20 cellular contexts compared by ENCODE assay signal in the genomic region with DNA sequence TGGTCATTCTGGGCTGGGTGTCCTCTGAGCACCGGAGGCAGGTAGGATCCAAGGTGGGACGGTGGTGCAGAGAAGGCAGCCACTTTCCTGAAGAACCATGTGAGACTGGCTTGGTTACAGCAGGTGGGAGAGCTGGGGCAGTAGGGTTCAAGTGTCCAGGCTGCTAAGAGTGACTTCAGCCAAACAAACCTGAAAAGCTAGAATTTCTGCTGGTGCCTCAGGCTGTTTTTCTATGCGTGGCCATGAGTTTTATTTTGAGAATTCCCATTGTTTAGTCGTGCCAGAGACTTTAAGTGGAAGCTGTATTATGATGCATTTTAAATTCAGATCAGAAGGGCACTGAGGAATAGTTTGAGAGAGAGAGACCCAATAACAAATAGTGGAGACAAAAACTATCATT. TPM values are rescaled to one million over a fixed set of nuclear protein-coding genes. Genes with fewer than 3 reads are reported as not detected.
DNase-seq lines count a peak whose midpoint lies in the region; ATAC-seq and TF ChIP-seq lines count a peak whose summit lies in the region.
"Had no signal": no experiment of that assay in that cellular context is flagged by ENCODE, and none has a peak within 500 bp of the region (broad histone marks: within the 10 kb centered on the region; RNA-seq: fewer than 3 reads in every experiment).

No MANE protein-coding gene starts in this region.

- H3K4me1 Mint-ChIP-seq in T-helper 17 cell (peaks cover 12% of the 10 kb centered on the region), type B pancreatic cell (ENCODE audit: unreplicated experiment) (peaks cover 21% of the 10 kb centered on the region)

- peaks cover 4% of the 10 kb centered on the region for H3K36me3 Mint-ChIP-seq in T-helper 17 cell (ENCODE audit: low read depth)
- peaks cover 16% of the 10 kb centered on the region for H3K36me3 Mint-ChIP-seq in type B pancreatic cell

- no peak overlapping the region for H3K4me3 Mint-ChIP-seq in T-helper 17 cell
- peak overlapping the region; percentile 72 for H3K4me3 Mint-ChIP-seq in type B pancreatic cell
- H3K4me3 Mint-ChIP-seq: stimulated activated naive B cell treated with anti-CD40 and anti-IgM and Interleukin-4, amounts not matched to agents 10 μg/mL and 1 μg/mL and 100 μg/mL, for 72 hours had no signal

- H3K36me3 ChIP-seq in heart right ventricle: no peaks in the 10 kb centered on the region
- no peaks in the 10 kb centered on the region for H3K36me3 ChIP-seq in left lung
- H3K36me3 ChIP-seq: neutrophil had no signal

- DNase-seq in heart right ventricle (no peak), left cardiac atrium (no peak), T-helper 17 cell (no peak), left lung (no peak), type B pancreatic cell (ENCODE audit: extremely low spot score, unreplicated experiment) (no peak)
- DNase-seq: activated CD4-positive, alpha-beta T cell treated with anti-CD3 and anti-CD28 coated beads for 1 hour; cerebellar nuclear complex; effector memory CD4-positive, alpha-beta T cell; kidney; NCI-H1930; NCI-H510A; SHP77; stimulated activated naive B cell treated with anti-CD40 and anti-IgM and Interleukin-4, amounts not matched to agents 10 μg/mL and 1 μg/mL and 100 μg/mL, for 72 hours; T-helper 2 cell had no signal

- H3K27me3 Mint-ChIP-seq in T-helper 17 cell: no peaks in the 10 kb centered on the region
- no peaks in the 10 kb centered on the region for H3K27me3 Mint-ChIP-seq in type B pancreatic cell
- H3K27me3 Mint-ChIP-seq: stimulated activated naive B cell treated with anti-CD40 and anti-IgM and Interleukin-4, amounts not matched to agents 10 μg/mL and 1 μg/mL and 100 μg/mL, for 72 hours had no signal

- peak overlapping the region in 6 of 10 donors; percentile 5 to 58 (median 36) for H3K27ac ChIP-seq in heart right ventricle
- peak overlapping the region; percentile 65 to 68 for H3K27ac ChIP-seq in left lung
- H3K27ac ChIP-seq: HL-60, neutrophil had no signal

- H3K9me3 ChIP-seq in heart right ventricle (no peaks in the 10 kb centered on the region), T-helper 17 cell (ENCODE audit: control insufficient read depth, low read length, poor library complexity, severe bottlenecking) (no peaks in the 10 kb centered on the region), left lung (no peaks in the 10 kb centered on the region)
- H3K9me3 ChIP-seq: neutrophil had no signal

- peak overlapping the region; percentile 39 for H3K27ac Mint-ChIP-seq in T-helper 17 cell
- H3K27ac Mint-ChIP-seq in type B pancreatic cell: peak overlapping the region; percentile 75
- H3K27ac Mint-ChIP-seq: activated T-helper 2 cell treated with anti-CD3 and anti-CD28 coated beads, Interferon-gamma antibody, Interleukin-2, Interleukin-4, amounts not matched to agents 10 μg/mL and 5 μg/mL and 100 μg/mL, durations not matched to agents 14 hours and 24 hours and 36 hours; stimulated activated naive B cell treated with anti-CD40 and anti-IgM and Interleukin-4, amounts not matched to agents 10 μg/mL and 1 μg/mL and 100 μg/mL, for 72 hours had no signal

- intact Hi-C loops in heart right ventricle (cut with DNase I): no loop called here
- intact Hi-C loops in left cardiac atrium (cut with DNase I): no loop called here
- intact Hi-C loops in left lung (cut with DNase I): no loop called here

- ATAC-seq in heart right ventricle (no peak), left cardiac atrium (no peak), T-helper 17 cell (no peak), left lung (peak; percentile 66), HG03354 (IDR thresholded peaks at IDR 0.05; ENCODE audit: poor library complexity, severe bottlenecking, unreplicated experiment) (no peak), GM21529 (IDR thresholded peaks at IDR 0.05; ENCODE audit: unreplicated experiment) (no peak), HG02571 (IDR thresholded peaks at IDR 0.05; ENCODE audit: unreplicated experiment) (no peak)
- ATAC-seq: stimulated activated naive B cell treated with anti-CD40 and anti-IgM and Interleukin-4, amounts not matched to agents 10 μg/mL and 1 μg/mL and 100 μg/mL, for 72 hours had no signal

- H3K27me3 ChIP-seq in heart right ventricle (no peaks in the 10 kb centered on the region), left lung (no peaks in the 10 kb centered on the region)
- H3K27me3 ChIP-seq: neutrophil had no signal

- H3K4me1 ChIP-seq in heart right ventricle: peaks cover 0 to 54% (median 26%) of the 10 kb centered on the region in 9 donors
- peaks cover 0 to 5% of the 10 kb centered on the region in 2 donors for H3K4me1 ChIP-seq in left lung

- 73 to 75% methylated on average over 4 of the region's 4 CpGs for WGBS in heart right ventricle, 2 donors

- TF ChIP-seq CTCF in heart right ventricle (IDR thresholded peaks at IDR 0.05) (no peak), left lung (IDR thresholded peaks at IDR 0.05) (no peak), type B pancreatic cell (conservative IDR thresholded peaks at IDR 0.05) (no peak)

- H3K4me3 ChIP-seq in heart right ventricle: no peak overlapping the region
- no peak overlapping the region for H3K4me3 ChIP-seq in left lung

- H3K9me3 Mint-ChIP-seq in type B pancreatic cell: peaks cover 5% of the 10 kb centered on the region
- H3K9me3 Mint-ChIP-seq: activated T-helper 2 cell treated with anti-CD3 and anti-CD28 coated beads, Interferon-gamma antibody, Interleukin-2, Interleukin-4, amounts not matched to agents 10 μg/mL and 5 μg/mL and 100 μg/mL, durations not matched to agents 14 hours and 24 hours and 36 hours; stimulated activated naive B cell treated with anti-CD40 and anti-IgM and Interleukin-4, amounts not matched to agents 10 μg/mL and 1 μg/mL and 100 μg/mL, for 72 hours had no signal

RNA-seq across cellular contexts. Expression of a gene that starts 20.1 kb away (rescaled TPM):
- total RNA-seq in heart right ventricle (100 to 1,000 TPM; 101 to 181 (median 154) TPM), left cardiac atrium (10 to 100 TPM; 57.5 to 57.7 TPM), T-helper 17 cell (1 to 10 TPM; 7.7 to 7.9 TPM), left lung (10 to 100 TPM; 16.3 to 23.8 TPM), type B pancreatic cell (ENCODE audit: low replicate concordance) (5.4 and 18.3 TPM in 2 replicates)
- 10 to 100 TPM; 13.7 to 22.2 TPM for polyA plus RNA-seq in heart right ventricle
